Comparison of ENCODE assay signal across 1 cellular context in genomic region chr20:31682927-31683326, GRCh38.
TF ChIP-seq lines count a peak whose summit lies in the region.

No MANE protein-coding gene starts in this region.

TF ChIP-seq in endothelial cell of umbilical vein, 7 proteins besides CTCF, POLR2A, EP300 and RAD21:
- no peak for TF ChIP-seq POLR2AphosphoS5 (IDR thresholded peaks at IDR 0.05; ENCODE audit: insufficient read depth, low read depth, low read length)
- no peak for TF ChIP-seq FOS (IDR thresholded peaks at IDR 0.05; ENCODE audit: borderline replicate concordance, insufficient read depth, low read length)
- no peak for TF ChIP-seq EZH2 (IDR thresholded peaks at IDR 0.05; ENCODE audit: borderline replicate concordance, low read depth, low read length, severe bottlenecking)
- no peak for TF ChIP-seq MAX (IDR thresholded peaks at IDR 0.05; ENCODE audit: insufficient read depth, insufficient read length)
- no peak for TF ChIP-seq MYC (IDR thresholded peaks at IDR 0.05; ENCODE audit: low read depth, low read length)
- no peak for TF ChIP-seq JUN (IDR thresholded peaks at IDR 0.05; ENCODE audit: borderline replicate concordance, insufficient read depth, insufficient read length, low read depth)
- no peak for TF ChIP-seq GATA2 (IDR thresholded peaks at IDR 0.05; ENCODE audit: insufficient read depth, insufficient read length, low read depth, low read length)
